Comparison of ENCODE assay signal across 9 cellular contexts in genomic region chr9:109401169-109401989, GRCh38.
A peak's percentile ranks its signal among the peaks of the same experiment; 100 is the strongest.
DNase-seq lines count a peak whose midpoint lies in the region; ATAC-seq, FAIRE-seq and TF ChIP-seq lines count a peak whose summit lies in the region.
"Had no signal": no experiment of that assay in that cellular context is flagged by ENCODE, and none has a peak within 500 bp of the region (broad histone marks: within the 10 kb centered on the region; RNA-seq: fewer than 3 reads in every experiment).

No MANE protein-coding gene starts in this region.

- no peak overlapping the region for H3K18ac ChIP-seq in mesendoderm (ENCODE audit: low read length)

- no peak overlapping the region for H2AK5ac ChIP-seq in mesendoderm (ENCODE audit: low read length)

- no peak overlapping the region for H2BK5ac ChIP-seq in mesendoderm (ENCODE audit: low read length)

- POLR2A ChIA-PET in BJ (lab: Charles Lee) = no interaction called here
- POLR2A ChIA-PET in PC-3 (lab: Charles Lee; ENCODE audit: unreplicated experiment) = no interaction called here

- no peak overlapping the region for H4K5ac ChIP-seq in mesendoderm (ENCODE audit: low read length)

- no peak overlapping the region for H4K8ac ChIP-seq in mesendoderm (ENCODE audit: low read depth, low read length)

- no peaks in the 10 kb centered on the region for H3K79me1 ChIP-seq in mesendoderm (ENCODE audit: low read length)

- H3K36me3 ChIP-seq in BJ (ENCODE audit: control insufficient read depth, insufficient read depth, low read length) = no peaks in the 10 kb centered on the region
- H3K36me3 ChIP-seq in PC-3 (ENCODE audit: low read depth, low read length) = peaks cover 14% of the 10 kb centered on the region
- no peaks in the 10 kb centered on the region for H3K36me3 ChIP-seq in mesendoderm (ENCODE audit: control insufficient read depth, insufficient read depth, low read length)

- no peak overlapping the region for H2BK120ac ChIP-seq in mesendoderm (ENCODE audit: low read depth, low read length)

- peak; percentile 78 for TF ChIP-seq CTCF in BJ (IDR thresholded peaks at IDR 0.05; ENCODE audit: insufficient read depth, low read depth, low read length)
- peak; percentile 89 for TF ChIP-seq CTCF in PC-3 (conservative IDR thresholded peaks at IDR 0.05; ENCODE audit: low read depth, low read length)
- peak; percentile 20 for TF ChIP-seq CTCF in coronary artery (IDR thresholded peaks at IDR 0.05)

- H3K4me2 ChIP-seq in PC-3 (ENCODE audit: low read length) (no peak overlapping the region), mesendoderm (ENCODE audit: low read length) (no peak overlapping the region)

- H3K79me2 ChIP-seq in PC-3 (ENCODE audit: low read length) (no peaks in the 10 kb centered on the region), mesendoderm (ENCODE audit: control insufficient read depth, insufficient read depth, low read length) (no peaks in the 10 kb centered on the region)

- no peak for TF ChIP-seq POLR2A in GM12891 (IDR thresholded peaks at IDR 0.05; ENCODE audit: low read depth, low read length)

- H2AFZ ChIP-seq in PC-3 (ENCODE audit: low read length) = no peak overlapping the region

- BruUV-seq in PC-3 (replicated peaks; lab: Mats Ljungman, UMichigan) = no TSS peak

- H3K4me1 ChIP-seq in PC-3 (ENCODE audit: insufficient read depth, low read length) (no peaks in the 10 kb centered on the region), mesendoderm (ENCODE audit: control insufficient read depth, low read depth, low read length) (no peaks in the 10 kb centered on the region)

- H3F3A ChIP-seq in PC-3 (ENCODE audit: low read length, unreplicated experiment) = no peaks in the 10 kb centered on the region

- H3K4ac ChIP-seq in mesendoderm (ENCODE audit: low read depth, low read length) = no peak overlapping the region

- H3K27ac ChIP-seq in PC-3 (ENCODE audit: low read length) (no peak overlapping the region), coronary artery (no peak overlapping the region), mesendoderm (ENCODE audit: low read depth, low read length) (no peak overlapping the region)
- H3K27ac ChIP-seq: SK-N-MC had no signal

- peak; percentile 93 for FAIRE-seq in GM12891 (lab: Jason Lieb, UNC)

- CTCF ChIA-PET in BJ (lab: Yijun Ruan, JAX) = interaction anchor here (0.7 to 3.3 kb wide), 4 partner anchors 8 to 32 kb away, joined by 3 to 15 read pairs (median 3); no protein-coding TSS in a partner anchor
- CTCF ChIA-PET in PC-3 (lab: Charles Lee) = interaction anchor here (0.6 kb wide), 1 partner anchor 321 kb away, joined by 3 read pairs; no protein-coding TSS in a partner anchor

- H3K4me3 ChIP-seq in BJ (ENCODE audit: low read depth, low read length) (no peak overlapping the region), PC-3 (ENCODE audit: low read length) (no peak overlapping the region), coronary artery (no peak overlapping the region), mesendoderm (ENCODE audit: low read length) (no peak overlapping the region)
- H3K4me3 ChIP-seq: SK-N-MC had no signal

- no peaks in the 10 kb centered on the region for H3K9me2 ChIP-seq in PC-3 (replicated peaks; ENCODE audit: low read length)

- no peaks in the 10 kb centered on the region for H4K20me1 ChIP-seq in PC-3 (ENCODE audit: low read length)

- H3K23ac ChIP-seq in mesendoderm (ENCODE audit: low read length) = no peak overlapping the region

- H3K27me3 ChIP-seq in BJ (ENCODE audit: control insufficient read depth, insufficient read depth, low read length) (no peaks in the 10 kb centered on the region), PC-3 (ENCODE audit: low read length) (no peaks in the 10 kb centered on the region), mesendoderm (ENCODE audit: insufficient read depth, low read length, poor library complexity) (no peaks in the 10 kb centered on the region)

- no peak overlapping the region for H3K56ac ChIP-seq in mesendoderm (ENCODE audit: low read length)

- no peaks in the 10 kb centered on the region for H3K9me3 ChIP-seq in PC-3 (ENCODE audit: low read length)

- intact Hi-C loops in PC-3 (cut with micrococcal nuclease) = no loop called here

- H3K9ac ChIP-seq in PC-3 (ENCODE audit: low read length) = no peak overlapping the region
- H3K9ac ChIP-seq in mesendoderm (ENCODE audit: low read length) = no peak overlapping the region

- H2BK15ac ChIP-seq in mesendoderm (replicated peaks; ENCODE audit: low read depth) = no peak overlapping the region

- peak; percentile 37 for ATAC-seq in HG03520 (IDR thresholded peaks at IDR 0.05; ENCODE audit: unreplicated experiment)
- peak; percentile 91 for ATAC-seq in PC-3
- ATAC-seq in HG02759 (IDR thresholded peaks at IDR 0.05; ENCODE audit: unreplicated experiment) = no peak

- no CpG with 5 or more reads among the region's 13 CpGs for WGBS in mesendoderm (ENCODE audit: extremely low coverage, insufficient coverage, low lambda C conversion rate)

- DNase-seq in BJ (ENCODE audit: low read depth) (no peak), GM12891 (ENCODE audit: insufficient read length, low spot score) (no peak), PC-3 (peak; percentile 80), coronary artery (ENCODE audit: low spot score) (peak; percentile 62), mesendoderm (peak; percentile 89), cerebellar nuclear complex (lab: John Stamatoyannopoulos, UW) (no peak)

TF ChIP-seq in GM12891, 5 proteins besides CTCF, POLR2A, EP300 and RAD21:
- TF ChIP-seq TAF1 (IDR thresholded peaks at IDR 0.05; ENCODE audit: low read depth, low read length) (no peak), POLR2AphosphoS5 (IDR thresholded peaks at IDR 0.05; ENCODE audit: low read depth, low read length) (no peak), POU2F2 (IDR thresholded peaks at IDR 0.05; ENCODE audit: low read depth, low read length) (peak; percentile 57; the same call in 1 of the 2 replicates), SPI1 (IDR thresholded peaks at IDR 0.05; ENCODE audit: low read depth, low read length) (no peak), PAX5 (IDR thresholded peaks at IDR 0.05; ENCODE audit: insufficient read depth, low read length, severe bottlenecking) (no peak)

Comparison
In these comparisons a context has a peak if more than half of its experiments do, and no peak if none do; other contexts are left out.
1. DNase-seq: peak in PC-3 (single experiment), coronary artery (single experiment) and mesendoderm (single experiment); none in BJ (single experiment), GM12891 (single experiment) and cerebellar nuclear complex (0 of 2).
2. CTCF ChIP-seq: peak in every context shown above with its lines; median percentile 89 in PC-3; 78 in BJ; 20 in coronary artery.